ENCODE assay signal across 8 cellular contexts in genomic region chr5:177456591-177456964, GRCh38. TPM values are rescaled to one million over a fixed set of nuclear protein-coding genes. Genes with fewer than 3 reads are reported as not detected.
DNase-seq lines count a peak whose midpoint lies in the region; ATAC-seq and TF ChIP-seq lines count a peak whose summit lies in the region.

No MANE protein-coding gene starts in this region.

- H3K9ac ChIP-seq in HUES48 (ENCODE audit: low read depth, low read length) (no peak overlapping the region), neural cell (ENCODE audit: low read length) (peak overlapping the region; percentile 86)

- H3K27me3 Mint-ChIP-seq in brain: no peaks in the 10 kb centered on the region

- peak overlapping the region; percentile 93 to 98 (median 96) for H3K27ac Mint-ChIP-seq in brain

- H3K36me3 Mint-ChIP-seq in brain: peaks cover 25% of the 10 kb centered on the region

- no peaks in the 10 kb centered on the region for H3K9me3 Mint-ChIP-seq in brain

- peaks cover 5% of the 10 kb centered on the region for H3K79me2 ChIP-seq in neural cell (replicated peaks; ENCODE audit: insufficient read depth, low read length)

- H3K4me3 Mint-ChIP-seq in brain: peak overlapping the region; percentile 30 to 91 (median 85)

- H2AFZ ChIP-seq in neural cell (ENCODE audit: low read depth, low read length): no peak overlapping the region

- H3K4me3 ChIP-seq in HUES48 (ENCODE audit: low read depth, low read length): no peak overlapping the region
- H3K4me3 ChIP-seq in neural cell (ENCODE audit: low read length): peak overlapping the region; percentile 72

- H3K4me2 ChIP-seq in neural cell (ENCODE audit: low read length): no peak overlapping the region

- no peaks in the 10 kb centered on the region for H3K9me2 ChIP-seq in neural cell (ENCODE audit: insufficient read depth, low read length)

- ATAC-seq in GM21360 (IDR thresholded peaks at IDR 0.05; ENCODE audit: unreplicated experiment): no peak

- H4K20me1 ChIP-seq in neural cell (ENCODE audit: insufficient read depth): peaks cover 19% of the 10 kb centered on the region

- H3K36me3 ChIP-seq in HUES48 (ENCODE audit: control insufficient read depth, insufficient read depth, low read length) (peaks cover 44% of the 10 kb centered on the region), neural cell (ENCODE audit: insufficient read depth, low read length) (peaks cover 9% of the 10 kb centered on the region)

- DNase-seq in activated gamma-delta T cell treated with Interleukin-2 at 50 U/mL for 16 hours (no peak), NCI-H2029 treated with DMSO at 0.1 percent for 48 hours (lab: John Stamatoyannopoulos, UW) (no peak), DMS53 treated with DMSO at 0.1 percent for 48 hours (lab: John Stamatoyannopoulos, UW; ENCODE audit: unreplicated experiment) (no peak)

- peaks cover 61% of the 10 kb centered on the region for H3K4me1 Mint-ChIP-seq in brain

- TF ChIP-seq CTCF in C4-2B (conservative IDR thresholded peaks at IDR 0.05) (peak; percentile 68), brain (conservative IDR thresholded peaks at IDR 0.05) (peak; percentile 30 to 55), neural cell (IDR thresholded peaks at IDR 0.05; ENCODE audit: poor library complexity, severe bottlenecking) (peak; percentile 31)

- H3K27ac ChIP-seq in C4-2B (no peak overlapping the region), HUES48 (ENCODE audit: low read depth, low read length) (peak overlapping the region; percentile 60), neural cell (ENCODE audit: low read length) (peak overlapping the region; percentile 90)

- peaks cover 12% of the 10 kb centered on the region for H3K27me3 ChIP-seq in HUES48 (ENCODE audit: control insufficient read depth, insufficient read depth, low read length)
- H3K27me3 ChIP-seq in neural cell (ENCODE audit: insufficient read depth, low read depth, low read length): no peaks in the 10 kb centered on the region

- no peak for TF ChIP-seq EP300 in neural cell (conservative IDR thresholded peaks at IDR 0.05; ENCODE audit: poor library complexity, severe bottlenecking)

- H3K4me1 ChIP-seq in HUES48 (ENCODE audit: control insufficient read depth, insufficient read depth, low read length): peaks cover 21% of the 10 kb centered on the region

- no peak for TF ChIP-seq RAD21 in neural cell (conservative IDR thresholded peaks at IDR 0.05)

- H3F3A ChIP-seq in neural cell (ENCODE audit: insufficient read depth, low read length, poor library complexity, severe bottlenecking): peaks cover 5% of the 10 kb centered on the region

- no peaks in the 10 kb centered on the region for H3K9me3 ChIP-seq in HUES48 (ENCODE audit: control insufficient read depth, insufficient read depth, low read length)
- H3K9me3 ChIP-seq in neural cell (ENCODE audit: low read length): no peaks in the 10 kb centered on the region

TF ChIP-seq in neural cell, 6 proteins besides CTCF, POLR2A, EP300 and RAD21:
- TF ChIP-seq, protein P1, sequence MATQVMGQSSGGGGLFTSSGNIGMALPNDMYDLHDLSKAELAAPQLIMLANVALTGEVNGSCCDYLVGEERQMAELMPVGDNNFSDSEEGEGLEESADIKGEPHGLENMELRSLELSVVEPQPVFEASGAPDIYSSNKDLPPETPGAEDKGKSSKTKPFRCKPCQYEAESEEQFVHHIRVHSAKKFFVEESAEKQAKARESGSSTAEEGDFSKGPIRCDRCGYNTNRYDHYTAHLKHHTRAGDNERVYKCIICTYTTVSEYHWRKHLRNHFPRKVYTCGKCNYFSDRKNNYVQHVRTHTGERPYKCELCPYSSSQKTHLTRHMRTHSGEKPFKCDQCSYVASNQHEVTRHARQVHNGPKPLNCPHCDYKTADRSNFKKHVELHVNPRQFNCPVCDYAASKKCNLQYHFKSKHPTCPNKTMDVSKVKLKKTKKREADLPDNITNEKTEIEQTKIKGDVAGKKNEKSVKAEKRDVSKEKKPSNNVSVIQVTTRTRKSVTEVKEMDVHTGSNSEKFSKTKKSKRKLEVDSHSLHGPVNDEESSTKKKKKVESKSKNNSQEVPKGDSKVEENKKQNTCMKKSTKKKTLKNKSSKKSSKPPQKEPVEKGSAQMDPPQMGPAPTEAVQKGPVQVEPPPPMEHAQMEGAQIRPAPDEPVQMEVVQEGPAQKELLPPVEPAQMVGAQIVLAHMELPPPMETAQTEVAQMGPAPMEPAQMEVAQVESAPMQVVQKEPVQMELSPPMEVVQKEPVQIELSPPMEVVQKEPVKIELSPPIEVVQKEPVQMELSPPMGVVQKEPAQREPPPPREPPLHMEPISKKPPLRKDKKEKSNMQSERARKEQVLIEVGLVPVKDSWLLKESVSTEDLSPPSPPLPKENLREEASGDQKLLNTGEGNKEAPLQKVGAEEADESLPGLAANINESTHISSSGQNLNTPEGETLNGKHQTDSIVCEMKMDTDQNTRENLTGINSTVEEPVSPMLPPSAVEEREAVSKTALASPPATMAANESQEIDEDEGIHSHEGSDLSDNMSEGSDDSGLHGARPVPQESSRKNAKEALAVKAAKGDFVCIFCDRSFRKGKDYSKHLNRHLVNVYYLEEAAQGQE (IDR thresholded peaks at IDR 0.05; ENCODE audit: borderline replicate concordance): no peak
- no peak for TF ChIP-seq SMC3 (conservative IDR thresholded peaks at IDR 0.05; ENCODE audit: poor library complexity)
- no peak for TF ChIP-seq TAF1 (IDR thresholded peaks at IDR 0.05; ENCODE audit: low read depth)
- TF ChIP-seq EZH2 (IDR thresholded peaks at IDR 0.05; ENCODE audit: borderline replicate concordance, insufficient read depth, low read length, poor library complexity, severe bottlenecking): no peak
- TF ChIP-seq POLR2AphosphoS5 (IDR thresholded peaks at IDR 0.05): no peak
- TF ChIP-seq MXI1 (conservative IDR thresholded peaks at IDR 0.05; ENCODE audit: poor library complexity, severe bottlenecking): no peak

RNA-seq across cellular contexts. Expression of gene PRR7, which starts 10.0 kb away (rescaled TPM):
- 10.9 TPM for polyA plus RNA-seq in brain (ENCODE audit: insufficient read depth, low read depth, low replicate concordance)
- 44.1 and 46.6 TPM in 2 replicates for polyA plus RNA-seq in neural cell
- polyA minus RNA-seq in neural cell: 25.1 and 28.8 TPM in 2 replicates

RNA-seq across cellular contexts. Expression of gene DBN1, which starts 16.9 kb away (rescaled TPM):
- polyA plus RNA-seq in brain (ENCODE audit: insufficient read depth, low read depth, low replicate concordance) (275 TPM), neural cell (319 and 353 TPM in 2 replicates)
- 348 and 404 TPM in 2 replicates for polyA minus RNA-seq in neural cell

RNA-seq across cellular contexts. Expression of gene GRK6, which starts 30.1 kb away (rescaled TPM):
- polyA plus RNA-seq in brain (ENCODE audit: insufficient read depth, low read depth, low replicate concordance) (26.9 TPM), neural cell (22.6 and 26.5 TPM in 2 replicates)
- polyA minus RNA-seq in neural cell: 38.1 and 38.5 TPM in 2 replicates

RNA-seq across cellular contexts. Expression of gene PDLIM7, which starts 40.8 kb away (rescaled TPM):
- polyA plus RNA-seq in brain (ENCODE audit: insufficient read depth, low read depth, low replicate concordance) (20.1 TPM), neural cell (21.0 and 45.4 TPM in 2 replicates)
- polyA minus RNA-seq in neural cell: 16.6 and 20.5 TPM in 2 replicates

RNA-seq across cellular contexts. Expression of gene F12, which starts 47.2 kb away (rescaled TPM):
- polyA plus RNA-seq in brain (ENCODE audit: insufficient read depth, low read depth, low replicate concordance) (3.7 TPM), neural cell (1.4 and 7.8 TPM in 2 replicates)
- 2.9 and 3.6 TPM in 2 replicates for polyA minus RNA-seq in neural cell
